In genomic region chr6:96836579-96837137, GRCh38 we compare ENCODE assay signal across 8 cellular contexts.
DNase-seq lines count a peak whose midpoint lies in the region; TF ChIP-seq lines count a peak whose summit lies in the region.

No MANE protein-coding gene starts in this region.

- no peak for TF ChIP-seq CTCF in astrocyte of the spinal cord (IDR thresholded peaks at IDR 0.05; ENCODE audit: low read depth, low read length)

- peak; percentile 3 for DNase-seq in activated CD4-positive, alpha-beta T cell treated with anti-CD3 and anti-CD28 coated beads for 48 hours
- DNase-seq in activated CD4-positive, alpha-beta T cell treated with anti-CD3 and anti-CD28 coated beads for 1 hour: no peak
- DNase-seq in HAP-1 (ENCODE audit: low spot score in 2 of 2): peak; percentile 32 to 41
- DNase-seq in NCI-H146 (lab: John Stamatoyannopoulos, UW): peak; percentile 59
- DNase-seq in astrocyte of the spinal cord (ENCODE audit: low read depth, low spot score): peak; percentile 19
- peak; percentile 18 for DNase-seq in iris pigment epithelial cell (ENCODE audit: low read depth)
- peak; percentile 3 for DNase-seq in stimulated activated naive CD4-positive, alpha-beta T cell treated with Interleukin-2 at 50 U/mL for 16 hours (lab: John Stamatoyannopoulos, UW)
- no peak for DNase-seq in OCI-M2 (lab: John Stamatoyannopoulos, UW; ENCODE audit: unreplicated experiment)

- no peaks in the 10 kb centered on the region for H3K9me3 ChIP-seq in HAP-1

- H3K27me3 ChIP-seq in HAP-1 (ENCODE audit: low read depth): no peaks in the 10 kb centered on the region

- in situ Hi-C loops in HAP-1 (cut with MboI; ENCODE audit: low sequenced_read_pairs) (no loop called here), astrocyte of the spinal cord (cut with HindIII; ENCODE audit: low sequenced_read_pairs) (no loop called here)

- peaks cover 3% of the 10 kb centered on the region; the same call in 1 of the 2 replicates for H3K36me3 ChIP-seq in HAP-1 (replicated peaks)

- H3K4me3 ChIP-seq in HAP-1 (peak overlapping the region; percentile 88), astrocyte of the spinal cord (ENCODE audit: low read depth, low read length) (peak overlapping the region; percentile 61)

- H3K4me1 ChIP-seq in HAP-1: peaks cover 17% of the 10 kb centered on the region

Comparison
In these comparisons a context has a peak if more than half of its experiments do, and no peak if none do; other contexts are left out.
1. DNase-seq: peak in activated CD4-positive, alpha-beta T cell treated with anti-CD3 and anti-CD28 coated beads for 48 hours (single experiment), HAP-1 (2 of 2), NCI-H146 (single experiment), astrocyte of the spinal cord (single experiment), iris pigment epithelial cell (single experiment) and stimulated activated naive CD4-positive, alpha-beta T cell treated with Interleukin-2 at 50 U/mL for 16 hours (single experiment); none in activated CD4-positive, alpha-beta T cell treated with anti-CD3 and anti-CD28 coated beads for 1 hour (single experiment) and OCI-M2 (single experiment).